Comparison of ENCODE assay signal across 11 cellular contexts in the genomic region with DNA sequence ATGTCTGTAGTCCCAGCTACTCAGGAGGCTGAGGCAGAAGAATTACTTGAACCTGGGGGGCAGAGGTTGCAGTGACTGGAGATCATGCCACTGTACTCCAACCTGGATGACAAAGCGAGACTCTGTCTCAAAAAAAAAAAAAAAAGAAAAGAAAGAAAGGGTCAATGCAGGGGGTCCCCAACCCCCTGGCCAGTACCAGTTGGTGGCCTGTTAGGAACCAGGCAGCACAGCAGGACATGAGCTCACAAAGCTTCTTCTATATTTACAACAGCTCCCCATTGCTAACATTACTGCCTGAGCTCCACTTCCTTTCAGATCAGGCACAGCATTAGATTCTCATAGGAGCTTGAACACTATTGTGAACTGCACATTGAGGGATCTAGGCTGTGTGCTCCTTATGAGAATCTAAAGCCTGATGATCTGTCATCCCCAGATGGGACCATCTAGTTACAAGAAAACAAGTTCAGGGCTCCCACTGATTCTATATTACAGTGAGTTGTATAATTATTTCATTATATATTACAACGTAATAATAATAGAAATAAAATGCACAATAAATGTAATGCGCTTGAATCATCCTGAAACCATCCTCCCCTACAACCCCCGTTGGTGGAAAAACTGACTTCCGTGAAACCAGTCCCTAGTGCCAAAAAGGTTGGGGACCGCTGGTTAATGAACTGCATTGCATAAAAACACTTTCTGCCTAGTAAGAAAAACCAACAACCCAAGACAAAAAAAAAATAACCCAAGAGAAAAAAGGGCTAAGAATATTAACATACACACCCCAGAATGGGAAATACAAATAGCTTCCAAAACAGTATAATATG. TPM values are rescaled to one million over a fixed set of nuclear protein-coding genes. Genes with fewer than 3 reads are reported as not detected.
DNase-seq lines count a peak whose midpoint lies in the region; ATAC-seq and TF ChIP-seq lines count a peak whose summit lies in the region.
"Had no signal": no experiment of that assay in that cellular context is flagged by ENCODE, and none has a peak within 500 bp of the region (broad histone marks: within the 10 kb centered on the region; RNA-seq: fewer than 3 reads in every experiment).

No MANE protein-coding gene starts in this region.

- no peak for DNase-seq in CD4-positive, alpha-beta memory T cell
- DNase-seq in GM12864 (ENCODE audit: low read depth) (no peak), naive B cell (no peak), caudate nucleus (lab: John Stamatoyannopoulos, UW) (no peak), Right ventricle myocardium inferior (ENCODE audit: missing footprints) (no peak)
- no peak for DNase-seq in activated CD4-positive, alpha-beta memory T cell treated with anti-CD3 and anti-CD28 coated beads, Interleukin-2, amount 10 ng/mL, durations not matched to agents 7 days and 5 days
- DNase-seq: COR-L47, NCI-H2171, tibial artery had no signal

- ATAC-seq in naive B cell (ENCODE audit: low read depth in 2 of 2) (no peak), Right ventricle myocardium inferior (no peak), HG02642 (IDR thresholded peaks at IDR 0.05; ENCODE audit: poor library complexity, unreplicated experiment) (no peak), GM21825 (IDR thresholded peaks at IDR 0.05; ENCODE audit: unreplicated experiment) (no peak)

- H3K4me1 ChIP-seq in CD4-positive, alpha-beta memory T cell (ENCODE audit: insufficient read depth, low read length), result peaks cover 35% of the 10 kb centered on the region

- H3K36me3 Mint-ChIP-seq in CD4-positive, alpha-beta memory T cell, result peaks cover 10 to 32% of the 10 kb centered on the region in 2 donors
- H3K36me3 Mint-ChIP-seq in activated CD4-positive, alpha-beta memory T cell treated with anti-CD3 and anti-CD28 coated beads, Interleukin-2, amount 10 ng/mL, durations not matched to agents 7 days and 5 days (ENCODE audit: low read depth), result peaks cover 30% of the 10 kb centered on the region
- H3K36me3 Mint-ChIP-seq in naive B cell, result no peaks in the 10 kb centered on the region

- H3K27ac Mint-ChIP-seq in CD4-positive, alpha-beta memory T cell, result peak overlapping the region; percentile 3 to 97 (median 66)
- peak overlapping the region; percentile 69 for H3K27ac Mint-ChIP-seq in activated CD4-positive, alpha-beta memory T cell treated with anti-CD3 and anti-CD28 coated beads, Interleukin-2, amount 10 ng/mL, durations not matched to agents 7 days and 5 days
- peak overlapping the region in 4 of 6 donors; percentile 8 to 97 (median 69) for H3K27ac Mint-ChIP-seq in naive B cell

- H3K9me3 Mint-ChIP-seq in CD4-positive, alpha-beta memory T cell, result peaks cover 0 to 5% (median 0%) of the 10 kb centered on the region in 8 donors
- no peaks in the 10 kb centered on the region for H3K9me3 Mint-ChIP-seq in activated CD4-positive, alpha-beta memory T cell treated with anti-CD3 and anti-CD28 coated beads, Interleukin-2, amount 10 ng/mL, durations not matched to agents 7 days and 5 days
- no peaks in the 10 kb centered on the region for H3K9me3 Mint-ChIP-seq in naive B cell

- no peak for TF ChIP-seq CTCF in GM12864 (IDR thresholded peaks at IDR 0.05; ENCODE audit: low read depth, low read length, missing control alignments)

- H3K4me3 ChIP-seq in CD4-positive, alpha-beta memory T cell (ENCODE audit: low read length in 2 of 2), result no peak overlapping the region
- H3K4me3 ChIP-seq in GM12864 (ENCODE audit: low read depth, low read length), result peak overlapping the region; percentile 16; the same call in 1 of the 2 replicates
- H3K4me3 ChIP-seq: tibial artery had no signal

- H3K4me3 Mint-ChIP-seq in CD4-positive, alpha-beta memory T cell, result peak overlapping the region in 7 of 8 donors; percentile 8 to 94 (median 77)
- peak overlapping the region; percentile 99 for H3K4me3 Mint-ChIP-seq in activated CD4-positive, alpha-beta memory T cell treated with anti-CD3 and anti-CD28 coated beads, Interleukin-2, amount 10 ng/mL, durations not matched to agents 7 days and 5 days
- peak overlapping the region in 5 of 8 donors; percentile 31 to 92 (median 58) for H3K4me3 Mint-ChIP-seq in naive B cell

- H3K9me3 ChIP-seq in CD4-positive, alpha-beta memory T cell (ENCODE audit: control insufficient read depth in 1 of 2, low read length in 2 of 2), result no peaks in the 10 kb centered on the region
- H3K9me3 ChIP-seq: tibial artery had no signal

- peaks cover 26 to 62% (median 42%) of the 10 kb centered on the region in 4 donors for H3K4me1 Mint-ChIP-seq in CD4-positive, alpha-beta memory T cell
- peaks cover 37% of the 10 kb centered on the region for H3K4me1 Mint-ChIP-seq in activated CD4-positive, alpha-beta memory T cell treated with anti-CD3 and anti-CD28 coated beads, Interleukin-2, amount 10 ng/mL, durations not matched to agents 7 days and 5 days
- peaks cover 17 to 52% (median 31%) of the 10 kb centered on the region in 3 donors for H3K4me1 Mint-ChIP-seq in naive B cell

- H3K27me3 Mint-ChIP-seq in CD4-positive, alpha-beta memory T cell, result no peaks in the 10 kb centered on the region
- H3K27me3 Mint-ChIP-seq in activated CD4-positive, alpha-beta memory T cell treated with anti-CD3 and anti-CD28 coated beads, Interleukin-2, amount 10 ng/mL, durations not matched to agents 7 days and 5 days, result no peaks in the 10 kb centered on the region
- H3K27me3 Mint-ChIP-seq in naive B cell, result no peaks in the 10 kb centered on the region

- CTCF ChIA-PET in CD4-positive, alpha-beta memory T cell (lab: Charles Lee; ENCODE audit: partially characterized antibody), result interaction anchor here (1.4 kb wide), 1 partner anchor 65 kb away, joined by 3 read pairs; no protein-coding TSS in a partner anchor
- CTCF ChIA-PET in activated CD4-positive, alpha-beta memory T cell treated with anti-CD3 and anti-CD28 coated beads, Interleukin-2, amount 10 ng/mL, durations not matched to agents 7 days and 5 days (lab: Charles Lee), result interaction anchor here (0.5 to 1.1 kb wide), 5 partner anchors 13 to 666 kb away, joined by 3 to 6 read pairs (median 3); no protein-coding TSS in a partner anchor

- no peaks in the 10 kb centered on the region for H3K36me3 ChIP-seq in CD4-positive, alpha-beta memory T cell (ENCODE audit: insufficient read depth, low read length)

- POLR2A ChIA-PET in CD4-positive, alpha-beta memory T cell (lab: Charles Lee; ENCODE audit: partially characterized antibody), result interaction anchor here (0.6 kb wide), 1 partner anchor 177 kb away, joined by 3 read pairs; no protein-coding TSS in a partner anchor
- POLR2A ChIA-PET in activated CD4-positive, alpha-beta memory T cell treated with anti-CD3 and anti-CD28 coated beads, Interleukin-2, amount 10 ng/mL, durations not matched to agents 7 days and 5 days (lab: Charles Lee), result interaction anchor here (0.6 kb wide), 1 partner anchor 679 kb away, joined by 3 read pairs; no protein-coding TSS in a partner anchor

- intact Hi-C loops in CD4-positive, alpha-beta memory T cell (cut with micrococcal nuclease), result no loop called here
- intact Hi-C loops in Right ventricle myocardium inferior (cut with DNase I), result no loop called here

- H3K27ac ChIP-seq in CD4-positive, alpha-beta memory T cell (ENCODE audit: low read depth, low read length), result peak overlapping the region; percentile 12
- H3K27ac ChIP-seq in caudate nucleus (ENCODE audit: low read depth, low read length), result no peak overlapping the region
- H3K27ac ChIP-seq: tibial artery had no signal

- no peaks in the 10 kb centered on the region for H3K27me3 ChIP-seq in CD4-positive, alpha-beta memory T cell (ENCODE audit: insufficient read depth, low read length)
- H3K27me3 ChIP-seq: tibial artery had no signal

RNA-seq across cellular contexts. Expression of a gene that starts 2.8 kb away (rescaled TPM):
- total RNA-seq in CD4-positive, alpha-beta memory T cell, result 10 to 100 TPM; 54.0 to 56.4 TPM
- polyA plus RNA-seq in CD4-positive, alpha-beta memory T cell, result 10 to 100 TPM; 69.9 to 94.4 TPM
- 10 to 100 TPM; 58.1 to 60.4 TPM for total RNA-seq in activated CD4-positive, alpha-beta memory T cell treated with anti-CD3 and anti-CD28 coated beads, Interleukin-2, amount 10 ng/mL, durations not matched to agents 7 days and 5 days
- 10 to 100 TPM; 63.2 to 99.7 (median 85.8) TPM for polyA plus RNA-seq in naive B cell (ENCODE audit: low read depth in 6 of 6)
- 36.4 TPM for total RNA-seq in Right ventricle myocardium inferior

RNA-seq across cellular contexts. Expression of a gene that starts 3.5 kb away (rescaled TPM):
- 100 to 1,000 TPM; 185 to 186 TPM for total RNA-seq in CD4-positive, alpha-beta memory T cell
- 100 to 1,000 TPM; 246 to 374 TPM for polyA plus RNA-seq in CD4-positive, alpha-beta memory T cell
- 100 to 1,000 TPM; 271 to 277 TPM for total RNA-seq in activated CD4-positive, alpha-beta memory T cell treated with anti-CD3 and anti-CD28 coated beads, Interleukin-2, amount 10 ng/mL, durations not matched to agents 7 days and 5 days
- 100 to 1,000 TPM; 307 to 561 (median 336) TPM for polyA plus RNA-seq in naive B cell (ENCODE audit: low read depth in 6 of 6)
- 102 TPM for total RNA-seq in Right ventricle myocardium inferior

RNA-seq across cellular contexts. Expression of a gene that starts 55.0 kb away (rescaled TPM):
- total RNA-seq in CD4-positive, alpha-beta memory T cell, result not detected
- not detected for polyA plus RNA-seq in CD4-positive, alpha-beta memory T cell
- total RNA-seq in activated CD4-positive, alpha-beta memory T cell treated with anti-CD3 and anti-CD28 coated beads, Interleukin-2, amount 10 ng/mL, durations not matched to agents 7 days and 5 days, result not detected
- not detected for polyA plus RNA-seq in naive B cell (ENCODE audit: low read depth in 6 of 6)
- 24.7 TPM for total RNA-seq in Right ventricle myocardium inferior

Comparison
In these comparisons a context has a peak if more than half of its experiments do, and no peak if none do; other contexts are left out.
1. RNA of a gene that starts 55.0 kb away (total RNA-seq): 24.7 TPM in Right ventricle myocardium inferior (single experiment); not detected in CD4-positive, alpha-beta memory T cell and not detected in activated CD4-positive, alpha-beta memory T cell treated with anti-CD3 and anti-CD28 coated beads, Interleukin-2, amount 10 ng/mL, durations not matched to agents 7 days and 5 days; every median in the first group is over 10 times any median in the second.
2. Peak in every context shown above with its lines, with median percentiles within 50 percentile points of each other: H3K27ac Mint-ChIP-seq and H3K4me3 Mint-ChIP-seq.